ENCODE assay signal across 2 cellular contexts in genomic region chr2:149489452-149489851, GRCh38.
TF ChIP-seq lines count a peak whose summit lies in the region.

No MANE protein-coding gene starts in this region.

TF ChIP-seq in HepG2, 621 proteins besides CTCF, POLR2A, EP300 and RAD21:
- no peak for TF ChIP-seq POGZ (CRISPR knock-in tag; IDR thresholded peaks at IDR 0.05)
- TF ChIP-seq SKI (IDR thresholded peaks at IDR 0.05; ENCODE audit: partially characterized antibody) = no peak
- no peak for TF ChIP-seq RELA (CRISPR knock-in tag; IDR thresholded peaks at IDR 0.05)
- no peak for TF ChIP-seq KLF16 (CRISPR knock-in tag; IDR thresholded peaks at IDR 0.05)
- TF ChIP-seq, protein P1, sequence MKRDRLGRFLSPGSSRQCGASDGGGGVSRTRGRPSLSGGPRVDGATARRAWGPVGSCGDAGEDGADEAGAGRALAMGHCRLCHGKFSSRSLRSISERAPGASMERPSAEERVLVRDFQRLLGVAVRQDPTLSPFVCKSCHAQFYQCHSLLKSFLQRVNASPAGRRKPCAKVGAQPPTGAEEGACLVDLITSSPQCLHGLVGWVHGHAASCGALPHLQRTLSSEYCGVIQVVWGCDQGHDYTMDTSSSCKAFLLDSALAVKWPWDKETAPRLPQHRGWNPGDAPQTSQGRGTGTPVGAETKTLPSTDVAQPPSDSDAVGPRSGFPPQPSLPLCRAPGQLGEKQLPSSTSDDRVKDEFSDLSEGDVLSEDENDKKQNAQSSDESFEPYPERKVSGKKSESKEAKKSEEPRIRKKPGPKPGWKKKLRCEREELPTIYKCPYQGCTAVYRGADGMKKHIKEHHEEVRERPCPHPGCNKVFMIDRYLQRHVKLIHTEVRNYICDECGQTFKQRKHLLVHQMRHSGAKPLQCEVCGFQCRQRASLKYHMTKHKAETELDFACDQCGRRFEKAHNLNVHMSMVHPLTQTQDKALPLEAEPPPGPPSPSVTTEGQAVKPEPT (CRISPR knock-in tag; IDR thresholded peaks at IDR 0.05; ENCODE audit: low read depth) = no peak
- TF ChIP-seq, protein P2, sequence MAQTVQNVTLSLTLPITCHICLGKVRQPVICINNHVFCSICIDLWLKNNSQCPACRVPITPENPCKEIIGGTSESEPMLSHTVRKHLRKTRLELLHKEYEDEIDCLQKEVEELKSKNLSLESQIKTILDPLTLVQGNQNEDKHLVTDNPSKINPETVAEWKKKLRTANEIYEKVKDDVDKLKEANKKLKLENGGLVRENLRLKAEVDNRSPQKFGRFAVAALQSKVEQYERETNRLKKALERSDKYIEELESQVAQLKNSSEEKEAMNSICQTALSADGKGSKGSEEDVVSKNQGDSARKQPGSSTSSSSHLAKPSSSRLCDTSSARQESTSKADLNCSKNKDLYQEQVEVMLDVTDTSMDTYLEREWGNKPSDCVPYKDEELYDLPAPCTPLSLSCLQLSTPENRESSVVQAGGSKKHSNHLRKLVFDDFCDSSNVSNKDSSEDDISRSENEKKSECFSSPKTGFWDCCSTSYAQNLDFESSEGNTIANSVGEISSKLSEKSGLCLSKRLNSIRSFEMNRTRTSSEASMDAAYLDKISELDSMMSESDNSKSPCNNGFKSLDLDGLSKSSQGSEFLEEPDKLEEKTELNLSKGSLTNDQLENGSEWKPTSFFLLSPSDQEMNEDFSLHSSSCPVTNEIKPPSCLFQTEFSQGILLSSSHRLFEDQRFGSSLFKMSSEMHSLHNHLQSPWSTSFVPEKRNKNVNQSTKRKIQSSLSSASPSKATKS (CRISPR knock-in tag; IDR thresholded peaks at IDR 0.05) = no peak
- TF ChIP-seq ZNF331 (CRISPR knock-in tag; IDR thresholded peaks at IDR 0.05) = no peak
- TF ChIP-seq RFX1 (IDR thresholded peaks at IDR 0.05) = no peak
- TF ChIP-seq, protein P3, sequence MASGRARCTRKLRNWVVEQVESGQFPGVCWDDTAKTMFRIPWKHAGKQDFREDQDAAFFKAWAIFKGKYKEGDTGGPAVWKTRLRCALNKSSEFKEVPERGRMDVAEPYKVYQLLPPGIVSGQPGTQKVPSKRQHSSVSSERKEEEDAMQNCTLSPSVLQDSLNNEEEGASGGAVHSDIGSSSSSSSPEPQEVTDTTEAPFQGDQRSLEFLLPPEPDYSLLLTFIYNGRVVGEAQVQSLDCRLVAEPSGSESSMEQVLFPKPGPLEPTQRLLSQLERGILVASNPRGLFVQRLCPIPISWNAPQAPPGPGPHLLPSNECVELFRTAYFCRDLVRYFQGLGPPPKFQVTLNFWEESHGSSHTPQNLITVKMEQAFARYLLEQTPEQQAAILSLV (CRISPR knock-in tag; IDR thresholded peaks at IDR 0.05; ENCODE audit: borderline replicate concordance) = no peak
- TF ChIP-seq, protein P4, sequence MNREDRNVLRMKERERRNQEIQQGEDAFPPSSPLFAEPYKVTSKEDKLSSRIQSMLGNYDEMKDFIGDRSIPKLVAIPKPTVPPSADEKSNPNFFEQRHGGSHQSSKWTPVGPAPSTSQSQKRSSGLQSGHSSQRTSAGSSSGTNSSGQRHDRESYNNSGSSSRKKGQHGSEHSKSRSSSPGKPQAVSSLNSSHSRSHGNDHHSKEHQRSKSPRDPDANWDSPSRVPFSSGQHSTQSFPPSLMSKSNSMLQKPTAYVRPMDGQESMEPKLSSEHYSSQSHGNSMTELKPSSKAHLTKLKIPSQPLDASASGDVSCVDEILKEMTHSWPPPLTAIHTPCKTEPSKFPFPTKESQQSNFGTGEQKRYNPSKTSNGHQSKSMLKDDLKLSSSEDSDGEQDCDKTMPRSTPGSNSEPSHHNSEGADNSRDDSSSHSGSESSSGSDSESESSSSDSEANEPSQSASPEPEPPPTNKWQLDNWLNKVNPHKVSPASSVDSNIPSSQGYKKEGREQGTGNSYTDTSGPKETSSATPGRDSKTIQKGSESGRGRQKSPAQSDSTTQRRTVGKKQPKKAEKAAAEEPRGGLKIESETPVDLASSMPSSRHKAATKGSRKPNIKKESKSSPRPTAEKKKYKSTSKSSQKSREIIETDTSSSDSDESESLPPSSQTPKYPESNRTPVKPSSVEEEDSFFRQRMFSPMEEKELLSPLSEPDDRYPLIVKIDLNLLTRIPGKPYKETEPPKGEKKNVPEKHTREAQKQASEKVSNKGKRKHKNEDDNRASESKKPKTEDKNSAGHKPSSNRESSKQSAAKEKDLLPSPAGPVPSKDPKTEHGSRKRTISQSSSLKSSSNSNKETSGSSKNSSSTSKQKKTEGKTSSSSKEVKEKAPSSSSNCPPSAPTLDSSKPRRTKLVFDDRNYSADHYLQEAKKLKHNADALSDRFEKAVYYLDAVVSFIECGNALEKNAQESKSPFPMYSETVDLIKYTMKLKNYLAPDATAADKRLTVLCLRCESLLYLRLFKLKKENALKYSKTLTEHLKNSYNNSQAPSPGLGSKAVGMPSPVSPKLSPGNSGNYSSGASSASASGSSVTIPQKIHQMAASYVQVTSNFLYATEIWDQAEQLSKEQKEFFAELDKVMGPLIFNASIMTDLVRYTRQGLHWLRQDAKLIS (CRISPR knock-in tag; IDR thresholded peaks at IDR 0.05) = no peak
- TF ChIP-seq ZNF512B (CRISPR knock-in tag; IDR thresholded peaks at IDR 0.05; ENCODE audit: borderline replicate concordance) = no peak
TF ChIP-seq in HepG2: peak in this region for 0.

TF ChIP-seq in H1, 55 proteins besides CTCF, POLR2A, EP300 and RAD21:
- no peak for TF ChIP-seq TAF1 (IDR thresholded peaks at IDR 0.05; ENCODE audit: low read depth, low read length)
- TF ChIP-seq MAX (IDR thresholded peaks at IDR 0.05) = peak; percentile 60; the same call in 1 of the 2 replicates
- TF ChIP-seq E2F6 (IDR thresholded peaks at IDR 0.05) = peak; percentile 69
- no peak for TF ChIP-seq KDM5A (IDR thresholded peaks at IDR 0.05; ENCODE audit: low read length)
- no peak for TF ChIP-seq BRCA1 (IDR thresholded peaks at IDR 0.05; ENCODE audit: low read depth, low read length)
- no peak for TF ChIP-seq RXRA (IDR thresholded peaks at IDR 0.05; ENCODE audit: insufficient read depth, low read depth, low read length)
- TF ChIP-seq CBX8 (IDR thresholded peaks at IDR 0.05; ENCODE audit: borderline replicate concordance, low read depth, low read length) = no peak
- peak; percentile 71 for TF ChIP-seq USF2 (IDR thresholded peaks at IDR 0.05; ENCODE audit: low read length)
- no peak for TF ChIP-seq BACH1 (IDR thresholded peaks at IDR 0.05; ENCODE audit: low read length)
